ENCODE assay signal across 19 cellular contexts in genomic region chr6:135985471-135985870, GRCh38.
DNase-seq lines count a peak whose midpoint lies in the region; ATAC-seq and TF ChIP-seq lines count a peak whose summit lies in the region.
"Had no signal": no experiment of that assay in that cellular context is flagged by ENCODE, and none has a peak within 500 bp of the region (broad histone marks: within the 10 kb centered on the region; RNA-seq: fewer than 3 reads in every experiment).

No MANE protein-coding gene starts in this region.

- H3K4me3 Mint-ChIP-seq in HFFc6, result no peak overlapping the region
- H3K4me3 Mint-ChIP-seq: H9, IgD-negative memory B cell had no signal

- no peak for TF ChIP-seq CTCF in AG10803 (conservative IDR thresholded peaks at IDR 0.05; ENCODE audit: low read length)
- TF ChIP-seq CTCF in HFFc6 (IDR thresholded peaks at IDR 0.05), result no peak

- H3K27ac Mint-ChIP-seq in HFFc6, result no peak overlapping the region
- H3K27ac Mint-ChIP-seq: H9, IgD-negative memory B cell had no signal

- H3K36me3 Mint-ChIP-seq in HFFc6 (ENCODE audit: low read depth), result peaks cover 5% of the 10 kb centered on the region; the same call in 1 of the 2 replicates
- H3K36me3 Mint-ChIP-seq: IgD-negative memory B cell had no signal

- no peaks in the 10 kb centered on the region for H3K27me3 Mint-ChIP-seq in HFFc6 (ENCODE audit: insufficient read depth)
- H3K27me3 Mint-ChIP-seq: IgD-negative memory B cell had no signal

- H3K4me3 ChIP-seq in AG10803 (ENCODE audit: low read length), result no peak overlapping the region
- H3K4me3 ChIP-seq: SK-N-MC had no signal

- no peak for ATAC-seq in GM18870 (IDR thresholded peaks at IDR 0.05; ENCODE audit: unreplicated experiment)
- no peak for ATAC-seq in HG03457 (IDR thresholded peaks at IDR 0.05; ENCODE audit: unreplicated experiment)

- no peaks in the 10 kb centered on the region for H3K9me3 Mint-ChIP-seq in HFFc6

- peak; percentile 58 for DNase-seq in AG10803 (ENCODE audit: low read depth)
- peak; percentile 7 for DNase-seq in HFFc6
- DNase-seq in astrocyte of the hippocampus (ENCODE audit: low read depth, low spot score), result peak; percentile 47
- DNase-seq in foreskin melanocyte, result peak; percentile 18
- no peak for DNase-seq in SW 1271 (lab: John Stamatoyannopoulos, UW)
- no peak for DNase-seq in GM19240 (ENCODE audit: insufficient read length, low spot score)
- DNase-seq: H9, NCI-H1694, NCI-H2081, NCI-H2171, NCI-H345, NCI-H774, OCI-M1, Right ventricle myocardium superior, T-helper 2 cell had no signal

- peaks cover 14% of the 10 kb centered on the region for H3K4me1 Mint-ChIP-seq in HFFc6 (ENCODE audit: low read depth)
- H3K4me1 Mint-ChIP-seq: H9, IgD-negative memory B cell had no signal

Comparison
In these comparisons a context has a peak if more than half of its experiments do, and no peak if none do; other contexts are left out.
1. DNase-seq: peak in AG10803 (single experiment), HFFc6 (single experiment), astrocyte of the hippocampus (single experiment) and foreskin melanocyte (single experiment); none in SW 1271 (0 of 2) and GM19240 (single experiment).